Comparison of ENCODE assay signal across 15 cellular contexts in genomic region chr11:27646051-27646818, GRCh38.
"Had no signal": no experiment of that assay in that cellular context is flagged by ENCODE, and none has a peak within 500 bp of the region (broad histone marks: within the 10 kb centered on the region; RNA-seq: fewer than 3 reads in every experiment).

No MANE protein-coding gene starts in this region.

- H3K9me3 ChIP-seq: breast epithelium, prostate gland, sigmoid colon, stomach, uterus had no signal

- H3K4me3 ChIP-seq: breast epithelium, prostate gland, sigmoid colon, stomach, uterus had no signal

- H3K27me3 Mint-ChIP-seq: activated naive CD8-positive, alpha-beta T cell had no signal

- DNase-seq: activated CD4-positive, alpha-beta T cell treated with anti-CD3 and anti-CD28 coated beads, Interleukin-2, amount 50 U/mL, for 4 hours; activated effector memory CD4-positive, alpha-beta T cell treated with Interleukin-2 at 50 U/mL for 16 hours; activated T-cell treated with anti-CD3 and anti-CD28 coated beads, Interleukin-2, amount 50 U/mL, for 1 hour; hippocampal formation; nephron progenitor cell; sigmoid colon; stimulated activated CD4-positive, alpha-beta T cell treated with anti-CD3 and anti-CD28 coated beads, Interleukin-4, amount 100 ng/mL, for 4 hours; stomach; uterus had no signal

- H3K36me3 ChIP-seq: breast epithelium, prostate gland, sigmoid colon, uterus had no signal

- H3K4me1 ChIP-seq: breast epithelium, prostate gland, sigmoid colon, stomach, uterus had no signal

- H3K9me3 Mint-ChIP-seq: nephron progenitor cell; T-helper 1 cell treated with Interleukin-12 subunit alpha and Interleukin-12 subunit beta and Interleukin-4 antibody, amounts not matched to agents 30 μg/mL and 1 μg/mL, for 36 hours had no signal

- H3K27ac Mint-ChIP-seq: activated naive CD8-positive, alpha-beta T cell; nephron progenitor cell had no signal

- H3K27ac ChIP-seq: prostate gland, sigmoid colon, stomach, uterus had no signal

- H3K27me3 ChIP-seq: breast epithelium, sigmoid colon, stomach, uterus had no signal

- H3K4me3 Mint-ChIP-seq: activated naive CD8-positive, alpha-beta T cell; nephron progenitor cell; T-helper 1 cell treated with Interleukin-12 subunit alpha and Interleukin-12 subunit beta and Interleukin-4 antibody, amounts not matched to agents 30 μg/mL and 1 μg/mL, for 36 hours had no signal

- FAIRE-seq: endothelial cell of umbilical vein, TTC549 had no signal
